In the genomic region with DNA sequence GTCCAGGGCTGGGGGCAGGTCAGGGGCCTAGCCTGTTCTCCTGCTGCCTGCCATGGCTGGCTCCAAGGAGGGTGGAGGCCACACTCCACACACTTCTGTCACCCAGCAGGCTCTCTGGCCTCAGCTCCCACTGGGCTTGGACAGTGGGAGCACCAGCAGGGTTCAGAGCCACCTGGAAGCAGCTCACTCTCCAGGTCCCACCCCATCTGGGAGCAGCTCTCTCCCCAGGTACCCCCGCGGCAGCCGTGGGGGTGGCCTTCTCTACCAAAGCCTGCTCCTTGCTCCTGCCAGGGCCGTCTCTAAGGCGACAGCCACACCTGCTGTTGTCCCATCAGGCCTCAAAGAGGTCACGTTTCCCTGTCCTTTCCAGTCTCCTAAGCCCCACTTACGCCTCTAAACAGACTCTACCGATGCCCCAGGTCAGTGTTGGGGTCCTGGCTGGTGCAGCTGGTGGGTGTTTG, we compare ENCODE assay signal across 15 cellular contexts.
DNase-seq lines count a peak whose midpoint lies in the region; ATAC-seq, FAIRE-seq and TF ChIP-seq lines count a peak whose summit lies in the region.
"Had no signal": no experiment of that assay in that cellular context is flagged by ENCODE, and none has a peak within 500 bp of the region (broad histone marks: within the 10 kb centered on the region; RNA-seq: fewer than 3 reads in every experiment).

No MANE protein-coding gene starts in this region.

- POLR2A ChIA-PET in WTC11 (lab: Charles Lee) (interaction anchor here (0.6 to 1.8 kb wide), 2 partner anchors 18 to 158 kb away, joined by 4 to 6 read pairs; no protein-coding TSS in a partner anchor), HepG2 (lab: Yijun Ruan, JAX) (no interaction called here), HEK293T (lab: Yijun Ruan, JAX) (no interaction called here)

- BruUV-seq in HepG2 (replicated peaks; lab: Mats Ljungman, UMichigan) = no TSS peak

- H3K36me3 ChIP-seq in right atrium auricular region = no peaks in the 10 kb centered on the region
- no peaks in the 10 kb centered on the region for H3K36me3 ChIP-seq in HepG2 (replicated peaks in 1 of 2; ENCODE audit: control insufficient read depth in 1 of 2, insufficient read depth in 2 of 2, low read length in 2 of 2)
- H3K36me3 ChIP-seq in upper lobe of right lung = no peaks in the 10 kb centered on the region
- H3K36me3 ChIP-seq: WERI-Rb-1 had no signal

- H3K4me1 Mint-ChIP-seq in WTC11 = peaks cover 14% of the 10 kb centered on the region

- DNase-seq in left ventricle myocardium superior (no peak), right atrium auricular region (ENCODE audit: low spot score) (no peak), WTC11 (ENCODE audit: low spot score) (no peak), HepG2 (ENCODE audit: low spot score) (no peak), upper lobe of right lung (no peak), HEK293T (ENCODE audit: extremely low spot score) (no peak)
- DNase-seq: KBM-7, NCI-H1048, NCI-H2227 treated with DMSO at 0.1 percent for 48 hours, WERI-Rb-1 had no signal

- in situ Hi-C loops in HepG2 (cut with HindIII; ENCODE audit: extremely low pct_ligation_motif_present, low pct_unique_long_range_greater_than_20kb) = no loop called here

- no peak for TF ChIP-seq POLR2A in HepG2 (IDR thresholded peaks at IDR 0.05; ENCODE audit: insufficient read depth in 1 of 2, low read depth in 2 of 2, low read length in 2 of 2)

- no peak overlapping the region for H3K9ac ChIP-seq in HepG2 (ENCODE audit: insufficient read depth, low read depth, low read length)
- H3K9ac ChIP-seq: parathyroid adenoma had no signal

- H3K36me3 Mint-ChIP-seq in WTC11 = no peaks in the 10 kb centered on the region

- H3K27me3 ChIP-seq in right atrium auricular region (peaks cover 6 to 10% of the 10 kb centered on the region in 2 donors), HepG2 (ENCODE audit: control insufficient read depth in 1 of 2, insufficient read depth in 2 of 2, low read length in 2 of 2) (peaks cover 12 to 64% of the 10 kb centered on the region in 2 experiments; a peak in 4 of 5 replicates), upper lobe of right lung (peaks cover 58% of the 10 kb centered on the region)

- peak; percentile 15 for ATAC-seq in left ventricle myocardium superior
- no peak for ATAC-seq in WTC11
- peak; percentile 25 for ATAC-seq in HepG2
- peak; percentile 9 for ATAC-seq in upper lobe of right lung
- ATAC-seq in HG02610 (IDR thresholded peaks at IDR 0.05; ENCODE audit: unreplicated experiment) = no peak
- no peak for ATAC-seq in HG03135 (IDR thresholded peaks at IDR 0.05; ENCODE audit: unreplicated experiment)

- H3K4me1 ChIP-seq in right atrium auricular region (peaks cover 0 to 15% of the 10 kb centered on the region in 2 donors), HepG2 (ENCODE audit: insufficient read depth, low read length) (no peaks in the 10 kb centered on the region), upper lobe of right lung (peaks cover 12% of the 10 kb centered on the region)
- H3K4me1 ChIP-seq: parathyroid adenoma had no signal

- TF ChIP-seq RAD21 in HepG2 (CRISPR knock-in tag; IDR thresholded peaks at IDR 0.05) = no peak

- WGBS in HepG2 (ENCODE audit: low lambda C conversion rate) = 6% methylated on average over 8 of the region's 8 CpGs

- H3K4me3 ChIP-seq in right atrium auricular region (no peak overlapping the region), HepG2 (replicated peaks in 1 of 3; ENCODE audit: insufficient read depth in 1 of 3, low read depth in 2 of 3, low read length in 3 of 3) (no peak overlapping the region), upper lobe of right lung (no peak overlapping the region)

- no peak overlapping the region for H2AFZ ChIP-seq in HepG2 (ENCODE audit: low read length)

- no peaks in the 10 kb centered on the region for H4K20me1 ChIP-seq in HepG2 (ENCODE audit: insufficient read depth, low read length)

- H3K27ac Mint-ChIP-seq in WTC11 = no peak overlapping the region
- H3K27ac Mint-ChIP-seq: stimulated activated naive CD8-positive, alpha-beta T cell treated with anti-CD3 and anti-CD28 coated beads, Interleukin-15, Interleukin-2, amounts not matched to agents 100 ng/mL and 50 ng/mL, for 24 hours had no signal

- TF ChIP-seq CTCF in right atrium auricular region (IDR thresholded peaks at IDR 0.05) (no peak), WTC11 (IDR thresholded peaks at IDR 0.05) (no peak), HepG2 (CRISPR knock-in tag; IDR thresholded peaks at IDR 0.05) (no peak), upper lobe of right lung (IDR thresholded peaks at IDR 0.05) (no peak)

- H3K27ac ChIP-seq in right atrium auricular region (no peak overlapping the region), HepG2 (ENCODE audit: extremely low read length, insufficient read depth, low read length) (no peak overlapping the region), upper lobe of right lung (no peak overlapping the region)
- H3K27ac ChIP-seq: parathyroid adenoma, WERI-Rb-1 had no signal

- H3K9me3 ChIP-seq in right atrium auricular region (no peaks in the 10 kb centered on the region), HepG2 (ENCODE audit: low read length) (no peaks in the 10 kb centered on the region), upper lobe of right lung (no peaks in the 10 kb centered on the region)

- H3K79me2 ChIP-seq in HepG2 (ENCODE audit: insufficient read depth, low read length) = no peaks in the 10 kb centered on the region
- H3K79me2 ChIP-seq: parathyroid adenoma had no signal

- intact Hi-C loops in left ventricle myocardium superior (cut with micrococcal nuclease) (no loop called here), HepG2 (cut with micrococcal nuclease; ENCODE audit: unreplicated experiment) (no loop called here), upper lobe of right lung (cut with DNase I) (no loop called here)

- H3K27me3 Mint-ChIP-seq in WTC11 (ENCODE audit: low read depth) = peaks cover 39% of the 10 kb centered on the region

- H3K9me3 Mint-ChIP-seq in WTC11 = no peaks in the 10 kb centered on the region
- H3K9me3 Mint-ChIP-seq: stimulated activated naive CD8-positive, alpha-beta T cell treated with anti-CD3 and anti-CD28 coated beads, Interleukin-15, Interleukin-2, amounts not matched to agents 100 ng/mL and 50 ng/mL, for 24 hours had no signal

- no peak for FAIRE-seq in HepG2 (lab: Jason Lieb, UNC)
- FAIRE-seq: small intestine had no signal

- H3K4me2 ChIP-seq in HepG2 (ENCODE audit: low read depth, low read length) = no peak overlapping the region

- TF ChIP-seq EP300 in HepG2 (IDR thresholded peaks at IDR 0.05; ENCODE audit: low read depth in 2 of 2, low read length in 2 of 2) (no peak), HepG2 (CRISPR knock-in tag; IDR thresholded peaks at IDR 0.05; ENCODE audit: borderline replicate concordance) (no peak)

- CTCF ChIA-PET in WTC11 (lab: Charles Lee) (interaction anchor here (0.8 to 1.7 kb wide), 4 partner anchors 18 to 181 kb away, joined by 3 to 6 read pairs (median 4); no protein-coding TSS in a partner anchor), HepG2 (lab: Yijun Ruan, JAX; ENCODE audit: low intra/inter-chr PET ratio, low total read pairs) (no interaction called here), HEK293T (lab: Yijun Ruan, JAX) (no interaction called here)

- H3K4me3 Mint-ChIP-seq in WTC11 = peak overlapping the region; percentile 88

TF ChIP-seq in WTC11, 78 proteins besides CTCF, POLR2A, EP300 and RAD21 (continues in another document):
- TF ChIP-seq ZNF121 (CRISPR knock-in tag; IDR thresholded peaks at IDR 0.05) = no peak
- TF ChIP-seq MXD4 (CRISPR knock-in tag; IDR thresholded peaks at IDR 0.05; ENCODE audit: borderline replicate concordance) = no peak
- TF ChIP-seq, protein P1, sequence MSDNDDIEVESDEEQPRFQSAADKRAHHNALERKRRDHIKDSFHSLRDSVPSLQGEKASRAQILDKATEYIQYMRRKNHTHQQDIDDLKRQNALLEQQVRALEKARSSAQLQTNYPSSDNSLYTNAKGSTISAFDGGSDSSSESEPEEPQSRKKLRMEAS (CRISPR knock-in tag; IDR thresholded peaks at IDR 0.05) = no peak
- no peak for TF ChIP-seq ZNF138 (CRISPR knock-in tag; conservative IDR thresholded peaks at IDR 0.05)
- TF ChIP-seq ZNF219 (CRISPR knock-in tag; IDR thresholded peaks at IDR 0.05; ENCODE audit: borderline replicate concordance) = no peak
- TF ChIP-seq ZNF263 (CRISPR knock-in tag; IDR thresholded peaks at IDR 0.05; ENCODE audit: low read depth) = no peak

TF ChIP-seq in HepG2, 621 proteins besides CTCF, POLR2A, EP300 and RAD21:
- no peak for TF ChIP-seq SNAPC2 (CRISPR knock-in tag; IDR thresholded peaks at IDR 0.05)
- no peak for TF ChIP-seq TFDP2 (CRISPR knock-in tag; IDR thresholded peaks at IDR 0.05)
- TF ChIP-seq NCOA1 (CRISPR knock-in tag; IDR thresholded peaks at IDR 0.05) = no peak

TF ChIP-seq in HEK293T, 16 proteins besides CTCF, POLR2A, EP300 and RAD21:
- TF ChIP-seq FOXK2 (IDR thresholded peaks at IDR 0.05) (no peak), TARDBP (IDR thresholded peaks at IDR 0.05) (no peak)

Comparison
In these comparisons a context has a peak if more than half of its experiments do, and no peak if none do; other contexts are left out.
1. ATAC-seq: peak in left ventricle myocardium superior (single experiment), HepG2 (single experiment) and upper lobe of right lung (single experiment); none in WTC11 (single experiment), HG02610 (single experiment) and HG03135 (single experiment).